In the genomic region with DNA sequence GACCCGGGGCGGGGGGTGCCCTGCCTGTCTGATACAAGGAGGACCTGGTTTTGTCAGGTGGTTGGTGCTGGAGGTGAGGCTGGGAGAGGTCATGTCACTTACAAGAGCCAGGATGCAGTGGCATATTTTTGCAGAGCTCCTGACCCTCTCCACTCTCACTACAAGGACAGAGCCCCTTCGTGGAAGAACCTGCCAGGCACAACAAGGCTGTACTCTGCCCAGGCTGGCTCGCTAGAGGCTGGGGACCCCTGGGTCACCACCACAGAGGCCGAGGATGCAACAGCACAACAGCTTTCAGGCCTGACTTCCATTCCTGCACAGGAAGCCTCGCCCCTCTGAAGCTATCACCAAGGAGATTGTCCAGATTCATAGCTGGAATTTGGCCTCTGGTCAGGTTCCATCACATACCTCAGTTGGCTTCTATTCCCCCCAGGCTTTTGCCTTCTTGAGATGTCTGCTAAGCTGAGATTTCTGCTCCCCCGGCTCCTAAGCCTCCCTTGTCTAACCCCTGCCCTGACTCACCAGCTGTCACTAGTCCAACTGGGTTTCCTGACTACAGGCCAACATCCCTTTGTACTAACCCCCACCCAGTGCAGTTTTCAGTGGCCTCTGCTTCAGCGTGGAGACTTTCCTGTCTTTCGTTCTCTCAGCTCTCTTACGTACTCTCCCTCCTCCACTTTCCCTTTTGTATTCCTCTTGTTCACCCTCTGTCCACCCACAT, we compare ENCODE assay signal across 9 cellular contexts.
DNase-seq lines count a peak whose midpoint lies in the region; ATAC-seq and TF ChIP-seq lines count a peak whose summit lies in the region.
"Had no signal": no experiment of that assay in that cellular context is flagged by ENCODE, and none has a peak within 500 bp of the region (broad histone marks: within the 10 kb centered on the region; RNA-seq: fewer than 3 reads in every experiment).

No MANE protein-coding gene starts in this region.

- H3K4me3 ChIP-seq in adrenal gland (no peak overlapping the region), right atrium auricular region (no peak overlapping the region), rectal smooth muscle tissue (ENCODE audit: low read length) (no peak overlapping the region)

- H3K27ac ChIP-seq in adrenal gland = peak overlapping the region in 2 of 5 donors; percentile 36 to 77
- H3K27ac ChIP-seq in right atrium auricular region = peak overlapping the region; percentile 66 to 76
- peak overlapping the region; percentile 42 for H3K27ac ChIP-seq in rectal smooth muscle tissue (ENCODE audit: low read depth, low read length)

- no peaks in the 10 kb centered on the region for H3K27me3 ChIP-seq in adrenal gland
- H3K27me3 ChIP-seq in right atrium auricular region = no peaks in the 10 kb centered on the region
- H3K27me3 ChIP-seq in rectal smooth muscle tissue (ENCODE audit: control insufficient read depth, insufficient read depth, low read length) = no peaks in the 10 kb centered on the region

- ATAC-seq in GM21447 (IDR thresholded peaks at IDR 0.05; ENCODE audit: unreplicated experiment) = no peak
- no peak for ATAC-seq in GM21717 (IDR thresholded peaks at IDR 0.05; ENCODE audit: unreplicated experiment)
- ATAC-seq: T-helper 17 cell had no signal

- no peak for TF ChIP-seq POLR2A in adrenal gland (IDR thresholded peaks at IDR 0.05)

- intact Hi-C loops in adrenal gland (cut with DNase I) = no loop called here

- no peak overlapping the region for H3K9ac ChIP-seq in rectal smooth muscle tissue (ENCODE audit: low read length)

- H3K9me3 ChIP-seq in adrenal gland (replicated peaks in 1 of 3) (no peaks in the 10 kb centered on the region), right atrium auricular region (no peaks in the 10 kb centered on the region)

- TF ChIP-seq CTCF in adrenal gland (IDR thresholded peaks at IDR 0.05) (no peak), right atrium auricular region (IDR thresholded peaks at IDR 0.05) (no peak)

- DNase-seq in EH (ENCODE audit: low read depth) = peak; percentile 100
- peak; percentile 39 to 88 (median 76) for DNase-seq in adrenal gland
- DNase-seq in right atrium auricular region (ENCODE audit: low spot score) = peak; percentile 93
- no peak for DNase-seq in T-helper 2 cell
- no peak for DNase-seq in MV-4-11 (lab: John Stamatoyannopoulos, UW)
- DNase-seq: T-helper 17 cell had no signal

- 51 to 68% (median 67%) methylated on average over 7 to 10 of the region's 10 CpGs for WGBS in adrenal gland, 4 donors

- H3K36me3 ChIP-seq in adrenal gland (replicated peaks in 1 of 2) (no peaks in the 10 kb centered on the region), right atrium auricular region (no peaks in the 10 kb centered on the region), rectal smooth muscle tissue (ENCODE audit: control insufficient read depth, insufficient read depth, low read length) (peaks cover 3% of the 10 kb centered on the region)

- H3K4me1 ChIP-seq in adrenal gland (replicated peaks in 1 of 2) = no peaks in the 10 kb centered on the region
- H3K4me1 ChIP-seq in right atrium auricular region = peaks cover 0 to 34% of the 10 kb centered on the region in 2 donors
- H3K4me1 ChIP-seq in rectal smooth muscle tissue (ENCODE audit: control insufficient read depth, insufficient read depth, low read length) = peaks cover 18% of the 10 kb centered on the region

Comparison
In these comparisons a context has a peak if more than half of its experiments do, and no peak if none do; other contexts are left out.
1. DNase-seq: peak in EH (single experiment), adrenal gland (7 of 7) and right atrium auricular region (single experiment); none in T-helper 2 cell (0 of 5) and MV-4-11 (single experiment).